16 cellular contexts compared by ENCODE assay signal in the genomic region with DNA sequence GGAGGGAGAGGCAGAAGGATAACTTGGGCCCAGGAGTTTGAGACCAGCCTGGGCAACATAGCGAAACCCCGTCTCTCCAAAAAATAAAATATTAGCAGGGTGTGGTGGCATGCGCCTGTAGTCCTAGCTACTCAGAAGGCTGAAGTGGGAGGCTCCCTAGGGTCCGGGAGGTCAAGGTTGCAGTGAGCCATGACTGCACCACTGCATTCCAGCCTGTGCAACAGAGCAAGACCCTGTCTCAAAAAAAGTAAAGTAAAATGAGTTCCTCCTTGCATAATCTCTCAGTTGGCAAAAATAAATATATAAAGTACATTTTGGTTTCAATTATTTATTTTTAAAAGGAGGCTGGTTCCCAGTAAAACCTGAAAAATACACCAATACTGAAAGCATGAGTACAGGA. TPM values are rescaled to one million over a fixed set of nuclear protein-coding genes. Genes with fewer than 3 reads are reported as not detected.
DNase-seq lines count a peak whose midpoint lies in the region; ATAC-seq and TF ChIP-seq lines count a peak whose summit lies in the region.
"Had no signal": no experiment of that assay in that cellular context is flagged by ENCODE, and none has a peak within 500 bp of the region (broad histone marks: within the 10 kb centered on the region; RNA-seq: fewer than 3 reads in every experiment).

No MANE protein-coding gene starts in this region.

- intact Hi-C loops in activated CD4-positive, alpha-beta T cell treated with anti-CD3 and anti-CD28 coated beads for 36 hours (cut with DNase I, micrococcal nuclease): no loop called here
- intact Hi-C loops in upper lobe of right lung (cut with DNase I): no loop called here

- POLR2A ChIA-PET in activated CD4-positive, alpha-beta T cell treated with anti-CD3 and anti-CD28 coated beads for 36 hours (lab: Charles Lee): no interaction called here

- H3K36me3 Mint-ChIP-seq in activated CD4-positive, alpha-beta T cell treated with anti-CD3 and anti-CD28 coated beads for 36 hours (ENCODE audit: low read depth): peaks cover 79% of the 10 kb centered on the region
- H3K36me3 Mint-ChIP-seq in central memory CD8-positive, alpha-beta T cell (ENCODE audit: insufficient read depth): peaks cover 93% of the 10 kb centered on the region

- CTCF ChIA-PET in activated CD4-positive, alpha-beta T cell treated with anti-CD3 and anti-CD28 coated beads for 36 hours (lab: Charles Lee): no interaction called here

- no peaks in the 10 kb centered on the region for H3K27me3 ChIP-seq in upper lobe of right lung
- H3K27me3 ChIP-seq: BLaER1 treated with 17β-estradiol and CSF1 and Interleukin-3, amounts not matched to agents 10 nM and 100 nM had no signal

- no peaks in the 10 kb centered on the region for H3K4me1 ChIP-seq in upper lobe of right lung

- no peak overlapping the region for H3K4me3 ChIP-seq in upper lobe of right lung
- H3K4me3 ChIP-seq: BLaER1 treated with 17β-estradiol and CSF1 and Interleukin-3, amounts not matched to agents 10 nM and 100 nM; GM23248 had no signal

- no peak for TF ChIP-seq CTCF in upper lobe of right lung (IDR thresholded peaks at IDR 0.05)

- peaks cover 100% of the 10 kb centered on the region for H3K36me3 ChIP-seq in upper lobe of right lung

- H3K27ac Mint-ChIP-seq in activated CD4-positive, alpha-beta T cell treated with anti-CD3 and anti-CD28 coated beads for 36 hours: peak overlapping the region; percentile 11
- peak overlapping the region; percentile 90 for H3K27ac Mint-ChIP-seq in central memory CD8-positive, alpha-beta T cell (ENCODE audit: low read depth)

- H3K4me3 Mint-ChIP-seq in activated CD4-positive, alpha-beta T cell treated with anti-CD3 and anti-CD28 coated beads for 36 hours: no peak overlapping the region
- H3K4me3 Mint-ChIP-seq in central memory CD8-positive, alpha-beta T cell: no peak overlapping the region

- no peak for DNase-seq in activated CD4-positive, alpha-beta T cell treated with anti-CD3 and anti-CD28 coated beads for 36 hours
- no peak for DNase-seq in activated CD4-positive, alpha-beta T cell treated with anti-CD3 and anti-CD28 coated beads, Interleukin-2, amount 50 U/mL, for 4 hours
- DNase-seq in Caki2 (ENCODE audit: low read depth) (peak; percentile 47), kidney tubule cell (ENCODE audit: low spot score) (peak; percentile 37), amygdala (lab: John Stamatoyannopoulos, UW) (no peak), upper lobe of right lung (no peak)
- no peak for DNase-seq in central memory CD8-positive, alpha-beta T cell (ENCODE audit: low spot score in 2 of 2)
- DNase-seq: AML-193, Calu3, DMS 273 treated with DMSO at 0.1 percent for 48 hours, GM23248 had no signal

- in situ Hi-C loops in Caki2 (cut with HindIII; ENCODE audit: low pct_unique_long_range_greater_than_20kb, low sequenced_read_pairs): no loop called here

- no peaks in the 10 kb centered on the region for H3K9me3 ChIP-seq in upper lobe of right lung
- H3K9me3 ChIP-seq: BLaER1 treated with 17β-estradiol and CSF1 and Interleukin-3, amounts not matched to agents 10 nM and 100 nM had no signal

- no peaks in the 10 kb centered on the region for H3K27me3 Mint-ChIP-seq in activated CD4-positive, alpha-beta T cell treated with anti-CD3 and anti-CD28 coated beads for 36 hours
- no peaks in the 10 kb centered on the region for H3K27me3 Mint-ChIP-seq in central memory CD8-positive, alpha-beta T cell
- H3K27me3 Mint-ChIP-seq: CD4-positive, CD25-positive, alpha-beta regulatory T cell had no signal

- no peaks in the 10 kb centered on the region for H3K9me3 Mint-ChIP-seq in activated CD4-positive, alpha-beta T cell treated with anti-CD3 and anti-CD28 coated beads for 36 hours (ENCODE audit: low read depth)
- no peaks in the 10 kb centered on the region for H3K9me3 Mint-ChIP-seq in central memory CD8-positive, alpha-beta T cell

- ATAC-seq in activated CD4-positive, alpha-beta T cell treated with anti-CD3 and anti-CD28 coated beads for 36 hours: no peak
- ATAC-seq in central memory CD8-positive, alpha-beta T cell (replicated peaks; ENCODE audit: extremely low read depth, poor library complexity, severe bottlenecking): no peak
- no peak for ATAC-seq in HG03354 (IDR thresholded peaks at IDR 0.05; ENCODE audit: poor library complexity, severe bottlenecking, unreplicated experiment)
- no peak for ATAC-seq in upper lobe of right lung
- ATAC-seq: HCT116 had no signal

- no peak overlapping the region for H3K27ac ChIP-seq in upper lobe of right lung
- H3K27ac ChIP-seq: 22Rv1; BLaER1 treated with 17β-estradiol and CSF1 and Interleukin-3, amounts not matched to agents 10 nM and 100 nM; GM23248 had no signal

- peaks cover 2% of the 10 kb centered on the region for H3K4me1 Mint-ChIP-seq in activated CD4-positive, alpha-beta T cell treated with anti-CD3 and anti-CD28 coated beads for 36 hours
- H3K4me1 Mint-ChIP-seq in central memory CD8-positive, alpha-beta T cell: peaks cover 30% of the 10 kb centered on the region

RNA-seq across cellular contexts. Expression of gene NANOS1, which starts 11.8 kb away (rescaled TPM):
- total RNA-seq in activated CD4-positive, alpha-beta T cell treated with anti-CD3 and anti-CD28 coated beads for 36 hours: under 1 TPM; 0.04 to 0.09 TPM
- 22.5 and 27.9 TPM in 2 replicates for total RNA-seq in Caki2 (2014; rRNA removed; shearing (Covaris generic); ENCODE audit: low replicate concordance)
- total RNA-seq in upper lobe of right lung: 2.9 TPM

RNA-seq across cellular contexts. Expression of gene EIF3A, which starts 39.3 kb away (rescaled TPM):
- 100 to 1,000 TPM; 132 to 150 TPM for total RNA-seq in activated CD4-positive, alpha-beta T cell treated with anti-CD3 and anti-CD28 coated beads for 36 hours
- total RNA-seq in Caki2 (2014; rRNA removed; shearing (Covaris generic); ENCODE audit: low replicate concordance): 26.5 and 36.2 TPM in 2 replicates
- 96.9 TPM for total RNA-seq in upper lobe of right lung

Comparison
In these comparisons a context has a peak if more than half of its experiments do, and no peak if none do; other contexts are left out.
1. DNase-seq: peak in Caki2 (single experiment) and kidney tubule cell (single experiment); none in activated CD4-positive, alpha-beta T cell treated with anti-CD3 and anti-CD28 coated beads for 36 hours (single experiment), activated CD4-positive, alpha-beta T cell treated with anti-CD3 and anti-CD28 coated beads, Interleukin-2, amount 50 U/mL, for 4 hours (0 of 2), central memory CD8-positive, alpha-beta T cell (0 of 2), amygdala (0 of 56) and upper lobe of right lung (single experiment).